ENCODE assay signal across 20 cellular contexts in genomic region chr7:8018961-8019360, GRCh38.
"Had no signal": no experiment of that assay in that cellular context is flagged by ENCODE, and none has a peak within 500 bp of the region (broad histone marks: within the 10 kb centered on the region; RNA-seq: fewer than 3 reads in every experiment).

No MANE protein-coding gene starts in this region.

- H3K27ac Mint-ChIP-seq: activated naive CD4-positive, alpha-beta T cell treated with anti-CD3 and anti-CD28 coated beads, Interleukin-2, amount 50 U/mL, for 24 hours; WTC11 had no signal

- H3K4me3 Mint-ChIP-seq: activated naive CD4-positive, alpha-beta T cell treated with anti-CD3 and anti-CD28 coated beads, Interleukin-2, amount 50 U/mL, for 24 hours; activated T-cell treated with anti-CD3 and anti-CD28 coated beads, Interleukin-2, amount 50 U/mL, for 4 hours; WTC11 had no signal

- H3K27me3 Mint-ChIP-seq: activated naive CD4-positive, alpha-beta T cell treated with anti-CD3 and anti-CD28 coated beads, Interleukin-2, amount 50 U/mL, for 24 hours had no signal

- DNase-seq: activated CD4-positive, alpha-beta T cell treated with anti-CD3 and anti-CD28 coated beads, Interleukin-2, amount 50 U/mL, for 1 hour; activated CD8-positive, alpha-beta memory T cell treated with anti-CD3 and anti-CD28 coated beads, Interleukin-2, amount 50 U/mL, for 4 hours; activated effector memory CD4-positive, alpha-beta T cell treated with anti-CD3 and anti-CD28 coated beads, Interleukin-2, amount 50 U/mL, for 16 hours; activated T-cell treated with anti-CD3 and anti-CD28 coated beads, Interleukin-2, amount 50 U/mL, for 4 hours; cortex of kidney; effector CD4-positive, alpha-beta T cell; gastrocnemius medialis; head of caudate nucleus; left ventricle myocardium inferior; mammary epithelial cell; midbrain; retina; stimulated activated CD4-positive, alpha-beta T cell treated with anti-CD3 and anti-CD28 coated beads, Interleukin-12 subunit alpha, Interleukin-12 subunit beta, amount 100 ng/mL, for 4 hours; stimulated activated CD4-positive, alpha-beta T cell treated with anti-CD3 and anti-CD28 coated beads, Interleukin-1b, Interleukin-23, amount 100 ng/mL, for 48 hours; stimulated activated CD8-positive, alpha-beta memory T cell treated with anti-CD3 and anti-CD28 coated beads, Interleukin-4, amount 100 ng/mL, for 48 hours; stimulated activated naive CD4-positive, alpha-beta T cell treated with Interleukin-2 at 50 U/mL for 16 hours; thyroid gland had no signal

- ATAC-seq: activated T-cell treated with anti-CD3 and anti-CD28 coated beads, Interleukin-2, amount 50 U/mL, for 4 hours; esophagus mucosa; gastrocnemius medialis; WTC11 had no signal

- H3K9me3 Mint-ChIP-seq: activated naive CD4-positive, alpha-beta T cell treated with anti-CD3 and anti-CD28 coated beads, Interleukin-2, amount 50 U/mL, for 24 hours; activated T-cell treated with anti-CD3 and anti-CD28 coated beads, Interleukin-2, amount 50 U/mL, for 4 hours; WTC11 had no signal
